In the genomic region with DNA sequence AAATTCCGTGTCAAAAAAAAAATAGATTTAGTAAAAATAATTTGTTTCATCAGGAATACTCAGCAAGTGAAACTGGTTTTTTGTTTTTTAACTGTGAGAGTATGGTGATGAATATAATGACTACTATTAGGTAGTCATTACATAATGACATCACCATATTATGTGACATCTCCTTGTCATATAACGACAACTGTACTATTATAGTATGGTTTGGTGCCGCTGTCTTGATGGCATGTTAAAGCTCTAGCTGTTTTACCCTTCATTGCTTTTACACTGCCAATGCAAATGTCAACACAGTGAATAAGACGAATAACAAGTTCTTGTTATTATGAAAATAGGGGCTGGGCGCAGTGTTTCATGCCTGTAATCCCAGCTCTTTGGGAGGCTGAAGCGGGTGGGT, we compare ENCODE assay signal across 22 cellular contexts. TPM values are rescaled to one million over a fixed set of nuclear protein-coding genes. Genes with fewer than 3 reads are reported as not detected.
A peak's percentile ranks its signal among the peaks of the same experiment; 100 is the strongest.
DNase-seq lines count a peak whose midpoint lies in the region; ATAC-seq, FAIRE-seq and TF ChIP-seq lines count a peak whose summit lies in the region.
"Had no signal": no experiment of that assay in that cellular context is flagged by ENCODE, and none has a peak within 500 bp of the region (broad histone marks: within the 10 kb centered on the region; RNA-seq: fewer than 3 reads in every experiment).

No MANE protein-coding gene starts in this region.

- no peak for TF ChIP-seq CTCF in HEK293 (tag by site-specific recombination; IDR thresholded peaks at IDR 0.05)
- TF ChIP-seq CTCF in K562 (IDR thresholded peaks at IDR 0.05 in 2 of 3, conservative IDR thresholded peaks at IDR 0.05 in 1 of 3; ENCODE audit: insufficient read depth in 2 of 3, low read depth in 1 of 3, low read length in 3 of 3), result no peak
- no peak for TF ChIP-seq CTCF in neural cell (IDR thresholded peaks at IDR 0.05; ENCODE audit: poor library complexity, severe bottlenecking)

- H4K20me1 ChIP-seq in K562 (replicated peaks; ENCODE audit: control insufficient read depth, insufficient read depth, low read length) (peaks cover 5% of the 10 kb centered on the region; the same call in 1 of the 2 replicates), neural cell (ENCODE audit: insufficient read depth) (no peaks in the 10 kb centered on the region)

- H3K4me2 ChIP-seq in K562 (ENCODE audit: insufficient read depth, low read length) (no peak overlapping the region), neural cell (ENCODE audit: low read length) (no peak overlapping the region)
- H3K4me2 ChIP-seq: BLaER1 had no signal

- H3K9me3 Mint-ChIP-seq in T-helper 2 cell treated with Interferon-gamma antibody and Interleukin-4, amounts not matched to agents 5 μg/mL and 100 μg/mL, for 36 hours, result no peaks in the 10 kb centered on the region
- H3K9me3 Mint-ChIP-seq: CD4-positive, alpha-beta T cell; CD8-positive, alpha-beta T cell had no signal

- H3K4me1 ChIP-seq in HEK293 (ENCODE audit: control insufficient read depth, insufficient read depth, low read length) (peaks cover 18% of the 10 kb centered on the region), K562 (replicated peaks in 1 of 2; ENCODE audit: control insufficient read depth in 2 of 2, insufficient read depth in 2 of 2, low read length in 2 of 2) (peaks cover 0 to 8% of the 10 kb centered on the region in 2 experiments; a peak in 2 of 5 replicates)
- H3K4me1 ChIP-seq: BE2C, Caco-2 had no signal

- H3K79me2 ChIP-seq in K562 (ENCODE audit: control insufficient read depth, insufficient read depth, low read length) (peaks cover 65% of the 10 kb centered on the region), neural cell (replicated peaks; ENCODE audit: insufficient read depth, low read length) (peaks cover 21% of the 10 kb centered on the region)

- ATAC-seq in K562 (no peak), HG03571 (IDR thresholded peaks at IDR 0.05; ENCODE audit: unreplicated experiment) (no peak), GM18519 (IDR thresholded peaks at IDR 0.05; ENCODE audit: low FRiP score, unreplicated experiment) (no peak)
- ATAC-seq: CD8-positive, alpha-beta T cell had no signal

- POLR2A ChIA-PET in HEK293 (lab: Yijun Ruan, JAX) (no interaction called here), K562 (lab: Yijun Ruan, JAX) (interaction anchor here (0.7 to 1.7 kb wide), 2 partner anchors 10 to 81 kb away, joined by 3 read pairs; no protein-coding TSS in a partner anchor)

- H3K27me3 ChIP-seq in K562 (ENCODE audit: control insufficient read depth in 2 of 2, insufficient read depth in 2 of 2, low read length in 2 of 2) (no peaks in the 10 kb centered on the region), neural cell (ENCODE audit: insufficient read depth, low read depth, low read length) (no peaks in the 10 kb centered on the region)
- H3K27me3 ChIP-seq: BE2C, BLaER1 had no signal

- TF ChIP-seq RAD21 in K562 (CRISPR knock-in tag; conservative IDR thresholded peaks at IDR 0.05 in 1 of 2, IDR thresholded peaks at IDR 0.05 in 1 of 2), result no peak
- TF ChIP-seq RAD21 in neural cell (conservative IDR thresholded peaks at IDR 0.05), result no peak

- H3K4me1 Mint-ChIP-seq in T-helper 2 cell treated with Interferon-gamma antibody and Interleukin-4, amounts not matched to agents 5 μg/mL and 100 μg/mL, for 36 hours (ENCODE audit: low read depth), result peaks cover 11% of the 10 kb centered on the region

- WGBS in K562 (ENCODE audit: insufficient coverage, low coverage, missing lambda C conversion rate), result 91% methylated on average over 6 of the region's 6 CpGs

- H2AFZ ChIP-seq in K562 (ENCODE audit: low read depth, low read length) (no peak overlapping the region), neural cell (ENCODE audit: low read depth, low read length) (no peak overlapping the region)

- H3K27ac ChIP-seq in HEK293 (ENCODE audit: extremely low read depth, low read depth, low read length) (no peak overlapping the region), K562 (ENCODE audit: extremely low read depth, low read depth, low read length) (no peak overlapping the region), neural cell (ENCODE audit: low read length) (no peak overlapping the region)
- H3K27ac ChIP-seq: BLaER1 had no signal

- H3K36me3 ChIP-seq in HEK293 (ENCODE audit: control insufficient read depth in 2 of 2, insufficient read depth in 1 of 2, low read length in 2 of 2) (peaks cover 0 to 8% of the 10 kb centered on the region in 2 experiments; a peak in 1 of 3 replicates), K562 (ENCODE audit: control insufficient read depth, insufficient read depth, low read length) (peaks cover 3% of the 10 kb centered on the region; the same call in 2 of the 3 replicates), neural cell (ENCODE audit: insufficient read depth, low read length) (no peaks in the 10 kb centered on the region)
- H3K36me3 ChIP-seq: BE2C had no signal

- FAIRE-seq in GM19239 (lab: Jason Lieb, UNC) (peak; percentile 48), K562 (lab: Jason Lieb, UNC) (no peak)
- FAIRE-seq: A204.1, D721Med, G401.6, GM12891 had no signal

- intact Hi-C loops in K562 (cut with micrococcal nuclease), result no loop called here

- no peaks in the 10 kb centered on the region for H3K9me1 ChIP-seq in K562 (ENCODE audit: control insufficient read depth, insufficient read depth, low read length)

- DNase-seq in GM19239 (ENCODE audit: insufficient read length, low spot score) (no peak), K562 (ENCODE audit: extremely low read depth in 1 of 4, low spot score in 3 of 4) (no peak)
- DNase-seq in T-helper 2 cell treated with Interferon-gamma antibody and Interleukin-4, amounts not matched to agents 5 μg/mL and 100 μg/mL, for 36 hours (ENCODE audit: low spot score), result no peak
- no peak for DNase-seq in stimulated activated CD8-positive, alpha-beta memory T cell treated with anti-CD3 and anti-CD28 coated beads, Interleukin-4, amount 100 ng/mL, for 48 hours
- DNase-seq: 8988T; ACHN; BE2C; C1 segment of cervical spinal cord; Caco-2; Calu3; CD4-positive, alpha-beta T cell; CD8-positive, alpha-beta T cell; GF-D8 had no signal

- H3K4me3 Mint-ChIP-seq in T-helper 2 cell treated with Interferon-gamma antibody and Interleukin-4, amounts not matched to agents 5 μg/mL and 100 μg/mL, for 36 hours, result no peak overlapping the region
- H3K4me3 Mint-ChIP-seq: CD4-positive, alpha-beta T cell; CD8-positive, alpha-beta T cell had no signal

- no peaks in the 10 kb centered on the region for H3F3A ChIP-seq in neural cell (ENCODE audit: insufficient read depth, low read length, poor library complexity, severe bottlenecking)

- no TSS peak for BruUV-seq in K562 (replicated peaks; lab: Mats Ljungman, UMichigan)

- H3K9ac ChIP-seq in K562 (ENCODE audit: insufficient read depth in 1 of 2, low read depth in 2 of 2, low read length in 2 of 2), result no peak overlapping the region
- H3K9ac ChIP-seq in neural cell (ENCODE audit: low read length), result no peak overlapping the region
- H3K9ac ChIP-seq: BLaER1 had no signal

- H3K36me3 Mint-ChIP-seq in T-helper 2 cell treated with Interferon-gamma antibody and Interleukin-4, amounts not matched to agents 5 μg/mL and 100 μg/mL, for 36 hours (ENCODE audit: low read depth), result no peaks in the 10 kb centered on the region

- H3K9me2 ChIP-seq in neural cell (ENCODE audit: insufficient read depth, low read length), result no peaks in the 10 kb centered on the region

- no peak for TF ChIP-seq POLR2A in K562 (conservative IDR thresholded peaks at IDR 0.05)

- no peak overlapping the region for H3K27ac Mint-ChIP-seq in T-helper 2 cell treated with Interferon-gamma antibody and Interleukin-4, amounts not matched to agents 5 μg/mL and 100 μg/mL, for 36 hours
- H3K27ac Mint-ChIP-seq: CD4-positive, alpha-beta T cell; CD8-positive, alpha-beta T cell had no signal

- no peak for TF ChIP-seq EP300 in K562 (IDR thresholded peaks at IDR 0.05; ENCODE audit: low read length)
- TF ChIP-seq EP300 in neural cell (conservative IDR thresholded peaks at IDR 0.05; ENCODE audit: poor library complexity, severe bottlenecking), result peak; percentile 80

- CTCF ChIA-PET in HEK293 (lab: Yijun Ruan, JAX), result interaction anchor here (0.7 kb wide), 1 partner anchor 1128 kb away, joined by 3 read pairs; no protein-coding TSS in a partner anchor
- CTCF ChIA-PET in K562 (lab: Yijun Ruan, JAX; ENCODE audit: low intra/inter-chr PET ratio), result no interaction called here

- in situ Hi-C loops in K562 (cut with MboI), result no loop called here

- H3K9me3 ChIP-seq in HEK293 (ENCODE audit: control insufficient read depth, insufficient read depth, low read depth, low read length) (no peaks in the 10 kb centered on the region), K562 (replicated peaks; ENCODE audit: control insufficient read depth, insufficient read depth, low read depth, low read length) (no peaks in the 10 kb centered on the region), neural cell (ENCODE audit: low read length) (no peaks in the 10 kb centered on the region)
- H3K9me3 ChIP-seq: BE2C, BLaER1, Caco-2 had no signal

- no peaks in the 10 kb centered on the region for H3K27me3 Mint-ChIP-seq in T-helper 2 cell treated with Interferon-gamma antibody and Interleukin-4, amounts not matched to agents 5 μg/mL and 100 μg/mL, for 36 hours (ENCODE audit: low read depth)
- H3K27me3 Mint-ChIP-seq: CD4-positive, alpha-beta T cell had no signal

- H3K4me3 ChIP-seq in HEK293 (ENCODE audit: low read depth, low read length) (no peak overlapping the region), K562 (no peak overlapping the region), neural cell (ENCODE audit: low read length) (no peak overlapping the region)
- H3K4me3 ChIP-seq: BLaER1 had no signal

RNA-seq across cellular contexts. Expression of gene FAH, which starts 45.6 kb away (rescaled TPM):
- 56.0 and 108 TPM in 2 replicates for total RNA-seq in K562 (2011; cell fraction: chromatin; rRNA removed; ENCODE audit: low replicate concordance)
- total RNA-seq in K562 (2011; cell fraction: nucleolus; rRNA removed), result 63.9 and 67.4 TPM in 2 replicates
- total RNA-seq in K562 (2011; cell fraction: nucleoplasm; rRNA removed), result 79.6 and 83.7 TPM in 2 replicates
- total RNA-seq in K562 (2014; rRNA removed) (89.0 and 100 TPM in 2 replicates), K562 (2014; rRNA removed; fragmentation: Illumina TruSeq; extraction: Trizol) (51.1 and 66.8 TPM in 2 replicates), K562 (2015; rRNA removed; fragmentation: Illumina TruSeq; extraction: Trizol) (103 and 107 TPM in 2 replicates), K562 (2021) (117 and 121 TPM in 2 replicates)
- polyA plus RNA-seq in K562 (2011; rRNA removed) (64.8 and 69.7 TPM in 2 replicates), K562 (2014; fragmentation: Illumina TruSeq; extraction: Trizol) (122 and 129 TPM in 2 replicates), K562 (2014; fragmentation: Nextera tagmentation; extraction: Ambion mirVana) (100 to 1,000 TPM; 302 to 310 TPM), K562 (2014; rRNA removed) (80.7 and 95.4 TPM in 2 replicates), neural cell (3.1 and 3.3 TPM in 2 replicates)
- polyA plus RNA-seq in K562 (2011; cell fraction: cytosol; rRNA removed), result 77.3 and 116 TPM in 2 replicates
- 114 and 173 TPM in 2 replicates for polyA plus RNA-seq in K562 (2011; cell fraction: nucleus; rRNA removed)
- 158 and 187 TPM in 2 replicates for polyA plus RNA-seq in K562 (2012)
- polyA minus RNA-seq in K562 (2011; rRNA and poly(A)+ RNA removed), result 80.7 and 150 TPM in 2 replicates
- polyA minus RNA-seq in K562 (2011; cell fraction: cytosol; rRNA and poly(A)+ RNA removed), result 62.9 and 87.4 TPM in 2 replicates
- polyA minus RNA-seq in K562 (2011; cell fraction: nucleus; rRNA and poly(A)+ RNA removed), result 44.5 and 46.4 TPM in 2 replicates
- 0.46 and 0.97 TPM in 2 replicates for polyA minus RNA-seq in neural cell

RNA-seq across cellular contexts. Expression of gene ZFAND6, which starts 47.7 kb away (rescaled TPM):
- total RNA-seq in K562 (2011; cell fraction: chromatin; rRNA removed; ENCODE audit: low replicate concordance), result 51.9 and 140 TPM in 2 replicates
- 35.2 and 52.0 TPM in 2 replicates for total RNA-seq in K562 (2011; cell fraction: nucleolus; rRNA removed)
- total RNA-seq in K562 (2011; cell fraction: nucleoplasm; rRNA removed), result 123 and 192 TPM in 2 replicates
- total RNA-seq in K562 (2014; rRNA removed) (99.5 and 142 TPM in 2 replicates), K562 (2014; rRNA removed; fragmentation: Illumina TruSeq; extraction: Trizol) (88.7 and 105 TPM in 2 replicates), K562 (2015; rRNA removed; fragmentation: Illumina TruSeq; extraction: Trizol) (90.3 TPM in 2 replicates), K562 (2021) (53.9 and 58.7 TPM in 2 replicates)
- polyA plus RNA-seq in K562 (2011; rRNA removed) (206 and 207 TPM in 2 replicates), K562 (2014; fragmentation: Illumina TruSeq; extraction: Trizol) (86.1 and 92.2 TPM in 2 replicates), K562 (2014; fragmentation: Nextera tagmentation; extraction: Ambion mirVana) (10 to 100 TPM; 82.1 to 93.8 TPM), K562 (2014; rRNA removed) (88.9 and 113 TPM in 2 replicates), neural cell (279 and 353 TPM in 2 replicates)
- 120 and 168 TPM in 2 replicates for polyA plus RNA-seq in K562 (2011; cell fraction: cytosol; rRNA removed)
- polyA plus RNA-seq in K562 (2011; cell fraction: nucleus; rRNA removed), result 64.7 and 97.9 TPM in 2 replicates
- 64.3 and 76.6 TPM in 2 replicates for polyA plus RNA-seq in K562 (2012)
- 145 and 181 TPM in 2 replicates for polyA minus RNA-seq in K562 (2011; rRNA and poly(A)+ RNA removed)
- 69.8 and 79.2 TPM in 2 replicates for polyA minus RNA-seq in K562 (2011; cell fraction: cytosol; rRNA and poly(A)+ RNA removed)
- 39.3 and 63.2 TPM in 2 replicates for polyA minus RNA-seq in K562 (2011; cell fraction: nucleus; rRNA and poly(A)+ RNA removed)
- 224 and 232 TPM in 2 replicates for polyA minus RNA-seq in neural cell

Comparison
In these comparisons a context has a peak if more than half of its experiments do, and no peak if none do; other contexts are left out.
1. RNA of gene FAH, which starts 45.6 kb away (polyA plus RNA-seq): 64.8 to 310 TPM in K562; 3.1 to 3.3 TPM in neural cell; every median in the first group is over 10 times any median in the second.